ENCODE assay signal across 20 cellular contexts in the genomic region with DNA sequence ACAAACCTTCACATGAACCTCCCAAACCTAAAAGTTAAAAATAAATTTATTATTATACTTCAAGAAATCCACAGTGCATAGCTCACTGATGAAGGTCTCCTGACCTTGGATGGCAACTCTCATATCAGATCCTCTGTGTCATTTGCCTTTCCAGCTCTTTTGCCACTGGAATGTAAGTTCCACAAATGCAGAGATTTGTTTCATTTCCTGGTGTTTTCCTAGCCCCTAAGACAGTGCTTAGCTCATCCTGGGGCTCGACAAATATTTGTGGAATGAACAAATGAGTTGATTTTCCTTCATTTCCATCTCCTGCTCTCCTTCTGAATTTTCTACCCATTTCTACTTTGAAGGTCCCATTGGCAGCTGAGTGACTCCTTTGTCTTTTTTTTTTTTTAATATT. TPM values are rescaled to one million over a fixed set of nuclear protein-coding genes. Genes with fewer than 3 reads are reported as not detected.
A peak's percentile ranks its signal among the peaks of the same experiment; 100 is the strongest.
DNase-seq lines count a peak whose midpoint lies in the region; ATAC-seq and TF ChIP-seq lines count a peak whose summit lies in the region.
"Had no signal": no experiment of that assay in that cellular context is flagged by ENCODE, and none has a peak within 500 bp of the region (broad histone marks: within the 10 kb centered on the region; RNA-seq: fewer than 3 reads in every experiment).

No MANE protein-coding gene starts in this region.

- intact Hi-C loops in lower lobe of right lung (cut with DNase I), result no loop called here

- H3K36me3 Mint-ChIP-seq in chondrocyte (ENCODE audit: low read depth), result no peaks in the 10 kb centered on the region

- no peaks in the 10 kb centered on the region for H3K9me3 ChIP-seq in lower lobe of right lung
- H3K9me3 ChIP-seq: body of pancreas, right lobe of liver had no signal

- no peak overlapping the region for H3K4me3 Mint-ChIP-seq in chondrocyte (ENCODE audit: unreplicated experiment)

- H3K27me3 Mint-ChIP-seq in chondrocyte (ENCODE audit: low read depth), result no peaks in the 10 kb centered on the region

- peak; percentile 30 for DNase-seq in BJ (ENCODE audit: low read depth)
- DNase-seq in HS-5 (ENCODE audit: low read depth), result peak; percentile 52
- no peak for DNase-seq in chondrocyte (ENCODE audit: low spot score)
- no peak for DNase-seq in lower lobe of right lung
- no peak for DNase-seq in SW 1271 (lab: John Stamatoyannopoulos, UW)
- no peak for DNase-seq in amygdala (lab: John Stamatoyannopoulos, UW)
- DNase-seq in GOT3 (lab: John Stamatoyannopoulos, UW), result no peak
- no peak for DNase-seq in NCI-H187 (lab: John Stamatoyannopoulos, UW)
- DNase-seq: activated CD4-positive, alpha-beta T cell treated with anti-CD3 and anti-CD28 coated beads for 4 hours; activated CD8-positive, alpha-beta memory T cell treated with anti-CD3 and anti-CD28 coated beads, Interleukin-2, amount 50 U/mL, for 48 hours; body of pancreas; COR-L47; dorsolateral prefrontal cortex; NCI-H2029 treated with DMSO at 0.1 percent for 48 hours; NCI-H524; nucleus accumbens; right lobe of liver; SIG-M5; stimulated activated CD4-positive, alpha-beta T cell treated with anti-CD3 and anti-CD28 coated beads, Interleukin-1b, Interleukin-23, amount 100 ng/mL, for 48 hours had no signal

- no peak overlapping the region for H3K4me3 ChIP-seq in BJ (ENCODE audit: low read depth, low read length)
- no peak overlapping the region for H3K4me3 ChIP-seq in lower lobe of right lung
- H3K4me3 ChIP-seq: body of pancreas, dorsolateral prefrontal cortex, hepatocyte, right lobe of liver had no signal

- TF ChIP-seq CTCF in BJ (IDR thresholded peaks at IDR 0.05; ENCODE audit: insufficient read depth, low read depth, low read length) (no peak), chondrocyte (IDR thresholded peaks at IDR 0.05) (no peak), lower lobe of right lung (IDR thresholded peaks at IDR 0.05) (no peak)

- ATAC-seq in lower lobe of right lung, result no peak
- ATAC-seq: body of pancreas had no signal

- peak overlapping the region; percentile 32 for H3K27ac Mint-ChIP-seq in chondrocyte (ENCODE audit: unreplicated experiment)

- H3K4me1 Mint-ChIP-seq in chondrocyte (ENCODE audit: low read depth), result peaks cover 46% of the 10 kb centered on the region

- H3K9me3 Mint-ChIP-seq in chondrocyte (ENCODE audit: low read depth), result no peaks in the 10 kb centered on the region

- no peaks in the 10 kb centered on the region for H3K36me3 ChIP-seq in BJ (ENCODE audit: control insufficient read depth, insufficient read depth, low read length)
- H3K36me3 ChIP-seq in lower lobe of right lung, result peaks cover 4% of the 10 kb centered on the region
- H3K36me3 ChIP-seq: right lobe of liver had no signal

- peaks cover 83% of the 10 kb centered on the region for H3K4me1 ChIP-seq in lower lobe of right lung
- H3K4me1 ChIP-seq: body of pancreas, right lobe of liver had no signal

- POLR2A ChIA-PET in BJ (lab: Charles Lee), result interaction anchor here (0.6 kb wide), 1 partner anchor 312 kb away, joined by 3 read pairs; no protein-coding TSS in a partner anchor

- H3K27ac ChIP-seq in lower lobe of right lung, result peak overlapping the region; percentile 80
- H3K27ac ChIP-seq: body of pancreas, hepatocyte had no signal

- H3K27me3 ChIP-seq in BJ (ENCODE audit: control insufficient read depth, insufficient read depth, low read length) (no peaks in the 10 kb centered on the region), lower lobe of right lung (ENCODE audit: low read depth) (no peaks in the 10 kb centered on the region)
- H3K27me3 ChIP-seq: body of pancreas, dorsolateral prefrontal cortex, hepatocyte, right lobe of liver had no signal

- CTCF ChIA-PET in BJ (lab: Yijun Ruan, JAX), result interaction anchor here (1.0 to 1.1 kb wide), 2 partner anchors 23 to 111 kb away, joined by 3 to 5 read pairs; no protein-coding TSS in a partner anchor

RNA-seq across cellular contexts. Expression of gene FRMD4B, which starts 56.0 kb away (rescaled TPM):
- polyA plus RNA-seq in BJ (2011; rRNA removed), result 0.09 and 0.18 TPM in 2 replicates
- polyA minus RNA-seq in BJ (2011; rRNA and poly(A)+ RNA removed), result 0.05 TPM in 2 replicates
- total RNA-seq in chondrocyte (3.7 to 10.6 TPM (median 4.1 TPM) in 3 replicates), lower lobe of right lung (62.4 TPM)

Comparison
In these comparisons a context has a peak if more than half of its experiments do, and no peak if none do; other contexts are left out.
1. DNase-seq: peak in BJ (single experiment) and HS-5 (single experiment); none in chondrocyte (single experiment), lower lobe of right lung (single experiment), SW 1271 (0 of 2), amygdala (0 of 56), GOT3 (single experiment) and NCI-H187 (0 of 2).